1 cellular context compared by ENCODE assay signal in the genomic region with DNA sequence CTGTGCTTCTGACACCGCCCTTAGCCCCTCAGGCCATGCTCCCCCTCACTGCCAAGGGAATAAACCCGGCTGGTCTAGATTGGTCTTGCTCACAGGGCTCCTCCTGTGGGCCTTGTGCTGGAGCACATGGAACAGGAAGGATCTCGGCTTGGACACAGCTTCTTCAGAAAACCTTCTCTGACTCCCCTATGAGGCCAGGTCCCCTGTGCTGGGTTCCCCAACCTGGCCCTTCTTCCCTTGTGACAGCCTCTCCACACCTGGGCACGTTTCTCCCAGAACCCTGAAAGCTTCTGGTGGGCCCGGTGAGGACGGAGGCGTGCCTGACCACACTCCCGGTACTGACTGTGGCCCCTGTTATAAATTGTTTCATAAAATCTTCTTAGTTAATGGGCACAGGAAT.
TF ChIP-seq lines count a peak whose summit lies in the region.

No MANE protein-coding gene starts in this region.

TF ChIP-seq in WTC11, 78 proteins besides CTCF, POLR2A, EP300 and RAD21 (continued from another document):
- TF ChIP-seq, protein P1, sequence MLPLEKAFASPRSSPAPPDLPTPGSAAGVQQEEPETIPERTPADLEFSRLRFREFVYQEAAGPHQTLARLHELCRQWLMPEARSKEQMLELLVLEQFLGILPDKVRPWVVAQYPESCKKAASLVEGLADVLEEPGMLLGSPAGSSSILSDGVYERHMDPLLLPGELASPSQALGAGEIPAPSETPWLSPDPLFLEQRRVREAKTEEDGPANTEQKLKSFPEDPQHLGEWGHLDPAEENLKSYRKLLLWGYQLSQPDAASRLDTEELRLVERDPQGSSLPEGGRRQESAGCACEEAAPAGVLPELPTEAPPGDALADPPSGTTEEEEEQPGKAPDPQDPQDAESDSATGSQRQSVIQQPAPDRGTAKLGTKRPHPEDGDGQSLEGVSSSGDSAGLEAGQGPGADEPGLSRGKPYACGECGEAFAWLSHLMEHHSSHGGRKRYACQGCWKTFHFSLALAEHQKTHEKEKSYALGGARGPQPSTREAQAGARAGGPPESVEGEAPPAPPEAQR (CRISPR knock-in tag; IDR thresholded peaks at IDR 0.05) = no peak
- no peak for TF ChIP-seq FOXJ3 (CRISPR knock-in tag; IDR thresholded peaks at IDR 0.05; ENCODE audit: borderline replicate concordance)
